In the genomic region with DNA sequence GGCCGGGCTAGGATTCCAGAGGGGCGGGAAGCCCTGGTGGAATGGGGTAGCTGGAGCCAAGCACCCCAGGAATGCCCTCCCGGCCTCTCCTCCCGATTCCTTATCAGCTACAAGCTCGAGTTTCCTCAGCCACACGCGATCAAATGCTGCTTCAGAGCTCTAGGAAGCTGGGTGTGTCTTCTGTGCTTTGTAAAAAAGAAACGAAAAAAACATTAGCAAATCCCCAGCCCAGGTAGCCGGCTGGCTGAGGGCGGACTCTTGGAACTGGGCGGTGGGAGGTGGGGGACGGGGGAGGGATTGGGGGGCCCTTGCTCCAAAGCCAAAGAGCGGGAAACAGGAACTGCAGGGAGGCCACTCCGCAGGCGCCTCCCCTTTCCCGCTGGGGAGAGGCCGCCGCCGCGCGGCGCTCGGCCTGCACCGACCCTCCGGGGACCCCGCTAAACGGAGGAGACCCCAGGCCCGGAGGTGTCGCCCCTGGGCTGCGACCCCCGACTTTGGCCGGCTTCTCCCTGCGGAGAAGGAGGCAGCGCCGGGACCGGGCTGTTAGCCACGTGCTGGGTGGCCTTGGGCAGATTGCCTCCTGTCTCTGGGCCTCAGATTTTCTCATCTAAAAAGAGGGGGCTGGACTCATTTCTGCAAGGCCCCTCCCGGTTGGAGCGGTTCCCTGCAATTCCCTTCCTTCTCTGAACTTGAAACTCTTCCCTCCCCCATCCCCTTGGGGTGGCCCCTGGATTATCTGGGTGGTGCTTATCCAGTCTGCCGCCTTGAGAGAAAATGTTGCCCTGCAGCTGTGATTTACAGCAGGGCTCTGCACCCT, we compare ENCODE assay signal across 8 cellular contexts. TPM values are rescaled to one million over a fixed set of nuclear protein-coding genes. Genes with fewer than 3 reads are reported as not detected.
DNase-seq lines count a peak whose midpoint lies in the region; ATAC-seq, FAIRE-seq and TF ChIP-seq lines count a peak whose summit lies in the region.

No MANE protein-coding gene starts in this region.

- ATAC-seq in left colon (peak; percentile 83), thoracic aorta (ENCODE audit: insufficient number of reproducible peaks, low FRiP score, low read depth) (no peak), HG02870 (IDR thresholded peaks at IDR 0.05; ENCODE audit: unreplicated experiment) (no peak)

- DNase-seq in EH (ENCODE audit: low read depth): peak; percentile 84
- DNase-seq in Kasumi-1 (lab: John Stamatoyannopoulos, UW): peak; percentile 26 to 47
- DNase-seq in bronchial epithelial cell (ENCODE audit: low read depth): peak; percentile 38
- DNase-seq in left colon: peak; percentile 46 to 51
- no peak for DNase-seq in thoracic aorta (ENCODE audit: low spot score)
- no peak for DNase-seq in NCI-H345 (lab: John Stamatoyannopoulos, UW)
- DNase-seq in germinal center (ENCODE audit: low spot score): no peak

- H3K27ac ChIP-seq in thoracic aorta: peak overlapping the region in 1 of 2 donors; percentile 38

- H3K9me3 ChIP-seq in thoracic aorta: no peaks in the 10 kb centered on the region

- no peaks in the 10 kb centered on the region for H3K36me3 ChIP-seq in bronchial epithelial cell (ENCODE audit: control insufficient read depth, insufficient read depth, low read length)
- no peaks in the 10 kb centered on the region for H3K36me3 ChIP-seq in thoracic aorta

- intact Hi-C loops in left colon (cut with DNase I, micrococcal nuclease): no loop called here

- no peak for FAIRE-seq in bronchial epithelial cell (lab: Jason Lieb, UNC)

- H3K27me3 ChIP-seq in bronchial epithelial cell (ENCODE audit: control insufficient read depth, insufficient read depth, low read length) (no peaks in the 10 kb centered on the region), thoracic aorta (replicated peaks; ENCODE audit: insufficient read depth) (no peaks in the 10 kb centered on the region)

- TF ChIP-seq CTCF in bronchial epithelial cell (IDR thresholded peaks at IDR 0.05; ENCODE audit: insufficient read depth, low read length, severe bottlenecking) (peak; percentile 23), thoracic aorta (IDR thresholded peaks at IDR 0.05) (no peak)

- peak overlapping the region; percentile 36 for H3K4me3 ChIP-seq in bronchial epithelial cell (ENCODE audit: low read depth, low read length)
- H3K4me3 ChIP-seq in thoracic aorta: peak overlapping the region; percentile 77

- H3K4me1 ChIP-seq in thoracic aorta (ENCODE audit: control insufficient read depth in 1 of 2, low read depth in 2 of 2): peaks cover 0 to 9% of the 10 kb centered on the region in 2 donors

RNA-seq across cellular contexts. Expression of gene FABP6, which starts 40.9 kb away (rescaled TPM):
- total RNA-seq in bronchial epithelial cell: 0.77 TPM in 1 of 2 replicates, not detected in the other
- total RNA-seq in left colon: not detected
- not detected for total RNA-seq in thoracic aorta

Comparison
In these comparisons a context has a peak if more than half of its experiments do, and no peak if none do; other contexts are left out.
1. DNase-seq: peak in EH (single experiment), Kasumi-1 (2 of 2), bronchial epithelial cell (single experiment) and left colon (2 of 2); none in thoracic aorta (single experiment), NCI-H345 (single experiment) and germinal center (single experiment).